In genomic region chr19:15107056-15108010, GRCh38 we compare ENCODE assay signal across 8 cellular contexts. TPM values are rescaled to one million over a fixed set of nuclear protein-coding genes. Genes with fewer than 3 reads are reported as not detected.
A peak's percentile ranks its signal among the peaks of the same experiment; 100 is the strongest.
DNase-seq lines count a peak whose midpoint lies in the region; TF ChIP-seq lines count a peak whose summit lies in the region.

A gene with protein sequence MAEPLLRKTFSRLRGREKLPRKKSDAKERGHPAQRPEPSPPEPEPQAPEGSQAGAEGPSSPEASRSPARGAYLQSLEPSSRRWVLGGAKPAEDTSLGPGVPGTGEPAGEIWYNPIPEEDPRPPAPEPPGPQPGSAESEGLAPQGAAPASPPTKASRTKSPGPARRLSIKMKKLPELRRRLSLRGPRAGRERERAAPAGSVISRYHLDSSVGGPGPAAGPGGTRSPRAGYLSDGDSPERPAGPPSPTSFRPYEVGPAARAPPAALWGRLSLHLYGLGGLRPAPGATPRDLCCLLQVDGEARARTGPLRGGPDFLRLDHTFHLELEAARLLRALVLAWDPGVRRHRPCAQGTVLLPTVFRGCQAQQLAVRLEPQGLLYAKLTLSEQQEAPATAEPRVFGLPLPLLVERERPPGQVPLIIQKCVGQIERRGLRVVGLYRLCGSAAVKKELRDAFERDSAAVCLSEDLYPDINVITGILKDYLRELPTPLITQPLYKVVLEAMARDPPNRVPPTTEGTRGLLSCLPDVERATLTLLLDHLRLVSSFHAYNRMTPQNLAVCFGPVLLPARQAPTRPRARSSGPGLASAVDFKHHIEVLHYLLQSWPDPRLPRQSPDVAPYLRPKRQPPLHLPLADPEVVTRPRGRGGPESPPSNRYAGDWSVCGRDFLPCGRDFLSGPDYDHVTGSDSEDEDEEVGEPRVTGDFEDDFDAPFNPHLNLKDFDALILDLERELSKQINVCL (plus strand): TSS chr19:15107401. CDS start chr19:15107434, 33 bp downstream.

- no peaks in the 10 kb centered on the region; the same call in 1 of the 2 replicates for H3K4me1 ChIP-seq in ES-I3 (ENCODE audit: insufficient read depth, low read length)
- H3K4me1 ChIP-seq in mucosa of stomach (ENCODE audit: control insufficient read depth, insufficient read depth, low read length), result no peaks in the 10 kb centered on the region
- H3K4me1 ChIP-seq in thymus (ENCODE audit: control insufficient read depth, insufficient read depth, low read length), result no peaks in the 10 kb centered on the region

- H3K27me3 ChIP-seq in mucosa of stomach (ENCODE audit: control insufficient read depth, insufficient read depth, low read length) (peaks cover 24% of the 10 kb centered on the region), thymus (ENCODE audit: control insufficient read depth, insufficient read depth) (peaks cover 30% of the 10 kb centered on the region)

- H3K27ac ChIP-seq in thymus (ENCODE audit: low read depth), result peak within 1 kb of the TSS; percentile 36

- H3K4me3 ChIP-seq in epithelial cell of proximal tubule (ENCODE audit: low read depth, low read length), result peak within 1 kb of the TSS; percentile 89
- peak within 1 kb of the TSS; percentile 14 for H3K4me3 ChIP-seq in mucosa of stomach (ENCODE audit: low read length)
- H3K4me3 ChIP-seq in thymus (ENCODE audit: low read length), result peak within 1 kb of the TSS; percentile 37

- DNase-seq in T1000 (lab: John Stamatoyannopoulos, UW) (peak; percentile 74), epithelial cell of proximal tubule (ENCODE audit: low read depth) (no peak), NCI-H187 treated with DMSO at 0.1 percent for 48 hours (lab: John Stamatoyannopoulos, UW) (no peak), NCI-H1105 treated with DMSO at 0.1 percent for 48 hours (lab: John Stamatoyannopoulos, UW) (no peak), LoVo (ENCODE audit: low spot score) (no peak)

- no peak for TF ChIP-seq CTCF in epithelial cell of proximal tubule (conservative IDR thresholded peaks at IDR 0.05; ENCODE audit: low read depth, low read length)

- H3K9me3 ChIP-seq in ES-I3 (ENCODE audit: control insufficient read depth, insufficient read depth, low read length), result no peaks in the 10 kb centered on the region; the same call in none of the 2 replicates
- no peaks in the 10 kb centered on the region for H3K9me3 ChIP-seq in mucosa of stomach (ENCODE audit: control insufficient read depth, low read length)
- peaks cover 1% of the 10 kb centered on the region for H3K9me3 ChIP-seq in thymus (ENCODE audit: control insufficient read depth)

- 3% methylated on average over 78 of the region's 78 CpGs for WGBS in thymus

- H3K36me3 ChIP-seq in ES-I3 (ENCODE audit: insufficient read depth, low read length) (peaks cover 8% of the 10 kb centered on the region; the same call in 1 of the 2 replicates), mucosa of stomach (ENCODE audit: control insufficient read depth, insufficient read depth, low read length) (no peaks in the 10 kb centered on the region), thymus (ENCODE audit: control insufficient read depth, insufficient read depth) (no peaks in the 10 kb centered on the region)

- H3K9ac ChIP-seq in ES-I3 (ENCODE audit: low read depth, low read length) (peak within 1 kb of the TSS; percentile 82), mucosa of stomach (ENCODE audit: low read length) (peak within 1 kb of the TSS; percentile 9)

RNA-seq across cellular contexts. Expression of the gene that starts here (rescaled TPM):
- 31.7 and 37.1 TPM in 2 replicates for total RNA-seq in epithelial cell of proximal tubule
- 2.5 TPM for polyA plus RNA-seq in thymus

Comparison
In these comparisons a context has a peak if more than half of its experiments do, and no peak if none do; other contexts are left out.
1. H3K4me3 ChIP-seq: peak in every context shown above with its lines; median percentile 89 in epithelial cell of proximal tubule; 37 in thymus; 14 in mucosa of stomach.